Comparison of ENCODE assay signal across 1 cellular context in genomic region chr12:124863409-124864325, GRCh38.
TF ChIP-seq lines count a peak whose summit lies in the region.

Gene SCARB1, minus strand, starts transcription at chr12:124863864. Its CDS starts 144 bp downstream, at chr12:124863720.

TF ChIP-seq in K562, 482 proteins besides CTCF, POLR2A, EP300 and RAD21 (continued from another document and continues in another):
- TF ChIP-seq CHAMP1 (IDR thresholded peaks at IDR 0.05) (no peak), MLX (CRISPR knock-in tag; conservative IDR thresholded peaks at IDR 0.05) (0 out of 4 replicates have a peak, but pooled peaks of 1 of the 2 experiments have one; percentile 49), CTBP1 (IDR thresholded peaks at IDR 0.05; ENCODE audit: borderline replicate concordance) (peak; percentile 72; the same call in 1 of the 2 replicates), SP2 (IDR thresholded peaks at IDR 0.05; ENCODE audit: extremely low read depth, low read depth, low read length, poor library complexity, severe bottlenecking) (no peak), TEAD2 (tag; IDR thresholded peaks at IDR 0.05) (no peak), KDM5B (IDR thresholded peaks at IDR 0.05; ENCODE audit: insufficient replicate concordance, low read depth, low read length) (peak; percentile 83), PTBP1 (IDR thresholded peaks at IDR 0.05; ENCODE audit: low read depth, low read length) (no peak), HDAC2 (IDR thresholded peaks at IDR 0.05) (0 out of 2 replicates have a peak, but pooled peaks have one; percentile 39), ZNF830 (CRISPR knock-in tag; IDR thresholded peaks at IDR 0.05) (no peak), MYC (IDR thresholded peaks at IDR 0.05; ENCODE audit: low read depth, low read length) (peak; percentile 90), MYC (CRISPR knock-in tag; IDR thresholded peaks at IDR 0.05; ENCODE audit: borderline replicate concordance, low read depth) (peak; percentile 46; the same call in 1 of the 2 replicates), NKRF (IDR thresholded peaks at IDR 0.05; ENCODE audit: borderline replicate concordance) (peak; percentile 69; the same call in 1 of the 2 replicates), ZNF217 (CRISPR knock-in tag; IDR thresholded peaks at IDR 0.05) (no peak), MITF (IDR thresholded peaks at IDR 0.05) (no peak), TARDBP (IDR thresholded peaks at IDR 0.05) (no peak), EP400 (IDR thresholded peaks at IDR 0.05) (peak; percentile 87), POLR2B (IDR thresholded peaks at IDR 0.05; ENCODE audit: low read depth, partially characterized antibody) (peak; percentile 85), GATAD2A (IDR thresholded peaks at IDR 0.05) (peak; percentile 13), NCOA1 (IDR thresholded peaks at IDR 0.05; ENCODE audit: low read depth) (peak; percentile 63; the same call in 1 of the 2 replicates), CC2D1A (IDR thresholded peaks at IDR 0.05) (no peak), ZNF407 (IDR thresholded peaks at IDR 0.05; ENCODE audit: low read depth) (no peak), THRB (CRISPR knock-in tag; conservative IDR thresholded peaks at IDR 0.05) (peak; percentile 60), IRF1 (CRISPR knock-in tag; IDR thresholded peaks at IDR 0.05; ENCODE audit: borderline replicate concordance) (no peak), ZNF764 (CRISPR knock-in tag; IDR thresholded peaks at IDR 0.05; ENCODE audit: low read depth) (no peak), RCOR1 (IDR thresholded peaks at IDR 0.05; ENCODE audit: borderline replicate concordance in 1 of 2, low read depth in 2 of 2, low read length in 2 of 2) (0 out of 4 replicates have a peak, but pooled peaks of 1 of the 2 experiments have one; percentile 2), PREB (CRISPR knock-in tag; IDR thresholded peaks at IDR 0.05) (no peak), MXI1 (IDR thresholded peaks at IDR 0.05; ENCODE audit: low read depth, low read length) (0 out of 2 replicates have a peak, but pooled peaks have one; percentile 23), RB1 (IDR thresholded peaks at IDR 0.05; ENCODE audit: low read depth) (peak; percentile 76), SIRT6 (IDR thresholded peaks at IDR 0.05; ENCODE audit: low read depth, low read length) (no peak), SRSF3 (IDR thresholded peaks at IDR 0.05; ENCODE audit: insufficient read depth, low read length) (0 out of 2 replicates have a peak, but pooled peaks have one; percentile 66), CBX3 (IDR thresholded peaks at IDR 0.05; ENCODE audit: borderline replicate concordance in 1 of 2, low read length in 2 of 2) (no peak), ZBTB5 (IDR thresholded peaks at IDR 0.05) (no peak), PCBP1 (IDR thresholded peaks at IDR 0.05; ENCODE audit: low read depth, low read length, poor library complexity, severe bottlenecking) (peak; percentile 32), ARID1B (IDR thresholded peaks at IDR 0.05) (peak; percentile 59), ZNF184 (CRISPR knock-in tag; IDR thresholded peaks at IDR 0.05) (no peak), NR4A1 (CRISPR knock-in tag; IDR thresholded peaks at IDR 0.05) (0 out of 2 replicates have a peak, but pooled peaks have one; percentile 37), NR4A1 (tag; IDR thresholded peaks at IDR 0.05) (no peak; the same call in 1 of the 2 replicates), RBM34 (IDR thresholded peaks at IDR 0.05; ENCODE audit: borderline replicate concordance, insufficient read depth, low read length) (0 out of 2 replicates have a peak, but pooled peaks have one; percentile 72), TAL1 (IDR thresholded peaks at IDR 0.05) (no peak), ZBTB8A (IDR thresholded peaks at IDR 0.05; ENCODE audit: partially characterized antibody) (no peak), NFIC (IDR thresholded peaks at IDR 0.05) (no peak; the same call in none of the 2 replicates), TGIF2 (CRISPR knock-in tag; IDR thresholded peaks at IDR 0.05) (peak; percentile 66; the same call in 1 of the 2 replicates), IRF2 (CRISPR knock-in tag; IDR thresholded peaks at IDR 0.05) (0 out of 2 replicates have a peak, but pooled peaks have one; percentile 56)
